In genomic region chr13:33876716-33877394, GRCh38 we compare ENCODE assay signal across 25 cellular contexts.
"Had no signal": no experiment of that assay in that cellular context is flagged by ENCODE, and none has a peak within 500 bp of the region (broad histone marks: within the 10 kb centered on the region; RNA-seq: fewer than 3 reads in every experiment).

No MANE protein-coding gene starts in this region.

- DNase-seq: activated CD4-positive, alpha-beta T cell treated with anti-CD3 and anti-CD28 coated beads for 48 hours; activated CD4-positive, alpha-beta T cell treated with anti-CD3 and anti-CD28 coated beads, Interleukin-2, amount 50 U/mL, for 1 hour; activated CD4-positive, alpha-beta T cell treated with anti-CD3 and anti-CD28 coated beads, Interleukin-2, amount 50 U/mL, for 48 hours; activated CD8-positive, alpha-beta memory T cell treated with anti-CD3 and anti-CD28 coated beads for 24 hours; activated CD8-positive, alpha-beta T cell treated with anti-CD3 and anti-CD28 coated beads for 36 hours; activated effector memory CD4-positive, alpha-beta T cell treated with Interleukin-2 at 50 U/mL for 16 hours; activated gamma-delta T cell treated with Interleukin-2 at 50 U/mL for 16 hours; activated naive CD4-positive, alpha-beta T cell treated with anti-CD3 and anti-CD28 coated beads, Interleukin-2, amount 50 U/mL, for 16 hours; activated naive CD4-positive, alpha-beta T cell treated with Interleukin-2 at 50 U/mL for 16 hours; activated T-cell treated with anti-CD3 and anti-CD28 coated beads, Interleukin-2, amount 50 U/mL, for 4 hours; amniotic stem cell; anterior cingulate cortex; brain microvascular endothelial cell; dorsolateral prefrontal cortex; effector memory CD4-positive, alpha-beta T cell; endodermal cell; foreskin fibroblast; head of caudate nucleus; T-helper 17 cell; T1000 had no signal

- H3K36me3 ChIP-seq: brain microvascular endothelial cell had no signal

- ATAC-seq: activated CD8-positive, alpha-beta T cell treated with anti-CD3 and anti-CD28 coated beads for 36 hours; activated T-cell treated with anti-CD3 and anti-CD28 coated beads, Interleukin-2, amount 50 U/mL, for 4 hours; activated T-helper 17 cell treated with anti-CD3 and anti-CD28 coated beads, Interleukin-2, amount 50 U/mL, for 72 hours; esophagus mucosa; T-helper 17 cell had no signal

- H3K27me3 ChIP-seq: brain microvascular endothelial cell, dorsolateral prefrontal cortex had no signal

- H3K4me3 ChIP-seq: coronary artery, dorsolateral prefrontal cortex had no signal

- H3K27ac ChIP-seq: brain microvascular endothelial cell, coronary artery, dorsolateral prefrontal cortex had no signal

- FAIRE-seq: astrocyte, bronchial epithelial cell had no signal
